In genomic region chr6:65631711-65632110, GRCh38 we compare ENCODE assay signal across 34 cellular contexts.
"Had no signal": no experiment of that assay in that cellular context is flagged by ENCODE, and none has a peak within 500 bp of the region (broad histone marks: within the 10 kb centered on the region; RNA-seq: fewer than 3 reads in every experiment).

No MANE protein-coding gene starts in this region.

- H3K27me3 ChIP-seq: MG63 had no signal

- H3K4me3 ChIP-seq: MG63 had no signal

- H3K9me3 ChIP-seq: MG63 had no signal

- H3K36me3 ChIP-seq: MG63 had no signal

- DNase-seq: Karpas-422, Kasumi-1, MG63, MM.1S, MV-4-11, NCI-H1048, NCI-H1092, NCI-H1092 treated with DMSO at 0.1 percent for 48 hours, NCI-H1105, NCI-H1105 treated with DMSO at 0.1 percent for 48 hours, NCI-H1417, NCI-H1417 treated with DMSO at 0.1 percent for 48 hours, NCI-H1436, NCI-H1436 treated with DMSO at 0.1 percent for 48 hours, NCI-H146, NCI-H1694, NCI-H1694 treated with DMSO at 0.1 percent for 48 hours, NCI-H187, NCI-H187 treated with DMSO at 0.1 percent for 48 hours, NCI-H1930, NCI-H2029, NCI-H2029 treated with DMSO at 0.1 percent for 48 hours, NCI-H2081, NCI-H2081 treated with DMSO at 0.1 percent for 48 hours, NCI-H2107, NCI-H2171, NCI-H2171 treated with DMSO at 0.1 percent for 48 hours, NCI-H2227 treated with DMSO at 0.1 percent for 48 hours, NCI-H226, NCI-H345, NCI-H446, NCI-H446 treated with DMSO at 0.1 percent for 48 hours, NCI-H510A, NCI-H510A treated with DMSO at 0.1 percent for 48 hours had no signal
